19 cellular contexts compared by ENCODE assay signal in genomic region chr13:98961204-98962105, GRCh38. TPM values are rescaled to one million over a fixed set of nuclear protein-coding genes. Genes with fewer than 3 reads are reported as not detected.
DNase-seq lines count a peak whose midpoint lies in the region; ATAC-seq, FAIRE-seq and TF ChIP-seq lines count a peak whose summit lies in the region.
"Had no signal": no experiment of that assay in that cellular context is flagged by ENCODE, and none has a peak within 500 bp of the region (broad histone marks: within the 10 kb centered on the region; RNA-seq: fewer than 3 reads in every experiment).

No MANE protein-coding gene starts in this region.

- in situ Hi-C loops in HepG2 (cut with HindIII; ENCODE audit: extremely low pct_ligation_motif_present, low pct_unique_long_range_greater_than_20kb), result no loop called here

- H3K4me3 ChIP-seq in HEK293 (ENCODE audit: low read depth, low read length) (no peak overlapping the region), epithelial cell of esophagus (ENCODE audit: low read length) (no peak overlapping the region), muscle layer of duodenum (ENCODE audit: low read depth in 1 of 2, low read length in 2 of 2) (no peak overlapping the region), HepG2 (replicated peaks in 1 of 3; ENCODE audit: insufficient read depth in 1 of 3, low read depth in 2 of 3, low read length in 3 of 3) (no peak overlapping the region)
- H3K4me3 ChIP-seq: testis had no signal

- TF ChIP-seq POLR2A in HepG2 (IDR thresholded peaks at IDR 0.05; ENCODE audit: insufficient read depth in 1 of 2, low read depth in 2 of 2, low read length in 2 of 2), result no peak

- 56% methylated on average over 10 of the region's 13 CpGs for WGBS in HepG2 (ENCODE audit: low lambda C conversion rate)

- no peak overlapping the region for H3K27ac ChIP-seq in HEK293 (ENCODE audit: extremely low read depth, low read depth, low read length)
- peak overlapping the region; percentile 27 for H3K27ac ChIP-seq in muscle layer of duodenum (ENCODE audit: low read length)
- H3K27ac ChIP-seq in HepG2 (ENCODE audit: extremely low read length, insufficient read depth, low read length), result no peak overlapping the region
- H3K27ac ChIP-seq: C4-2B, HL-60, testis had no signal

- TF ChIP-seq EP300 in HepG2 (IDR thresholded peaks at IDR 0.05; ENCODE audit: low read depth in 2 of 2, low read length in 2 of 2) (no peak), HepG2 (CRISPR knock-in tag; IDR thresholded peaks at IDR 0.05; ENCODE audit: borderline replicate concordance) (no peak)

- DNase-seq in AG08395 (ENCODE audit: low spot score), result peak; percentile 15
- DNase-seq in epithelial cell of esophagus (ENCODE audit: low read depth), result peak; percentile 71
- no peak for DNase-seq in HepG2 (ENCODE audit: low spot score)
- DNase-seq in stimulated activated CD4-positive, alpha-beta T cell treated with anti-CD3 and anti-CD28 coated beads, Interleukin-4, amount 100 ng/mL, for 4 hours, result no peak
- DNase-seq in globus pallidus (ENCODE audit: low spot score), result no peak
- DNase-seq in NCI-H2171 (lab: John Stamatoyannopoulos, UW), result no peak
- DNase-seq: caudate nucleus, GDM1, glutamatergic neuron, HFFc6, NCI-H1694, nucleus accumbens, SHP77 treated with DMSO at 0.1 percent for 48 hours, T-helper 1 cell, testis had no signal

- CTCF ChIA-PET in HEK293 (lab: Yijun Ruan, JAX) (interaction anchor here (0.9 kb wide), 1 partner anchor 63 kb away, joined by 3 read pairs; no protein-coding TSS in a partner anchor), HepG2 (lab: Yijun Ruan, JAX; ENCODE audit: low intra/inter-chr PET ratio, low total read pairs) (no interaction called here)

- intact Hi-C loops in HepG2 (cut with micrococcal nuclease; ENCODE audit: unreplicated experiment), result loop anchor here (1.0 kb wide), 1 partner anchor 32 kb away; no protein-coding TSS in a partner anchor

- TF ChIP-seq RAD21 in HepG2 (CRISPR knock-in tag; IDR thresholded peaks at IDR 0.05), result no peak

- POLR2A ChIA-PET in HEK293 (lab: Yijun Ruan, JAX) (no interaction called here), HepG2 (lab: Yijun Ruan, JAX) (no interaction called here)

- no peak overlapping the region for H3K4me2 ChIP-seq in HepG2 (ENCODE audit: low read depth, low read length)

- H4K20me1 ChIP-seq in HepG2 (ENCODE audit: insufficient read depth, low read length), result no peaks in the 10 kb centered on the region

- no peaks in the 10 kb centered on the region; the same call in 1 of the 2 replicates for H3K4me1 ChIP-seq in HEK293 (ENCODE audit: control insufficient read depth, insufficient read depth, low read length)
- H3K4me1 ChIP-seq in muscle layer of duodenum (ENCODE audit: control insufficient read depth in 1 of 2, insufficient read depth in 2 of 2, low read length in 2 of 2), result peaks cover 5 to 55% of the 10 kb centered on the region in 2 donors
- peaks cover 5% of the 10 kb centered on the region; the same call in 1 of the 2 replicates for H3K4me1 ChIP-seq in HepG2 (ENCODE audit: insufficient read depth, low read length)

- no peaks in the 10 kb centered on the region for H3K9me3 ChIP-seq in HEK293 (ENCODE audit: control insufficient read depth, insufficient read depth, low read depth, low read length)
- H3K9me3 ChIP-seq in muscle layer of duodenum (ENCODE audit: control insufficient read depth in 1 of 2, low read length in 2 of 2), result no peaks in the 10 kb centered on the region
- no peaks in the 10 kb centered on the region for H3K9me3 ChIP-seq in HepG2 (ENCODE audit: low read length)
- H3K9me3 ChIP-seq: testis had no signal

- no peak overlapping the region for H3K9ac ChIP-seq in HepG2 (ENCODE audit: insufficient read depth, low read depth, low read length)

- H2AFZ ChIP-seq in HepG2 (ENCODE audit: low read length), result no peak overlapping the region

- BruUV-seq in HepG2 (replicated peaks; lab: Mats Ljungman, UMichigan), result no TSS peak

- H3K27me3 ChIP-seq in muscle layer of duodenum (ENCODE audit: low read depth, low read length) (no peaks in the 10 kb centered on the region), HepG2 (ENCODE audit: control insufficient read depth in 1 of 2, insufficient read depth in 2 of 2, low read length in 2 of 2) (no peaks in the 10 kb centered on the region)
- H3K27me3 ChIP-seq: testis had no signal

- H3K79me2 ChIP-seq in HepG2 (ENCODE audit: insufficient read depth, low read length), result no peaks in the 10 kb centered on the region

- H3K36me3 ChIP-seq in HEK293 (ENCODE audit: control insufficient read depth in 2 of 2, insufficient read depth in 1 of 2, low read length in 2 of 2) (no peaks in the 10 kb centered on the region), muscle layer of duodenum (ENCODE audit: control insufficient read depth in 1 of 2, insufficient read depth in 2 of 2, low read length in 2 of 2) (no peaks in the 10 kb centered on the region), HepG2 (replicated peaks in 1 of 2; ENCODE audit: control insufficient read depth in 1 of 2, insufficient read depth in 2 of 2, low read length in 2 of 2) (no peaks in the 10 kb centered on the region)

- FAIRE-seq in HepG2 (lab: Jason Lieb, UNC), result no peak

- no peak for TF ChIP-seq CTCF in HEK293 (tag by site-specific recombination; IDR thresholded peaks at IDR 0.05)
- TF ChIP-seq CTCF in epithelial cell of esophagus (IDR thresholded peaks at IDR 0.05; ENCODE audit: insufficient read depth, low read depth, low read length, missing control alignments), result no peak
- TF ChIP-seq CTCF in HepG2 (CRISPR knock-in tag; IDR thresholded peaks at IDR 0.05), result no peak

- ATAC-seq in HepG2, result no peak

TF ChIP-seq in HEK293, 187 proteins besides CTCF, POLR2A, EP300 and RAD21:
- TF ChIP-seq EGR2 (tag by site-specific recombination; IDR thresholded peaks at IDR 0.05; ENCODE audit: low read depth) (0 out of 2 replicates have a peak, but pooled peaks have one; percentile 9), ZFHX2 (tag by site-specific recombination; conservative IDR thresholded peaks at IDR 0.05) (peak; percentile 41; the same call in 1 of the 2 replicates), ZNF391 (tag by site-specific recombination; IDR thresholded peaks at IDR 0.05; ENCODE audit: borderline replicate concordance, low read depth) (no peak), TCF7L2 (IDR thresholded peaks at IDR 0.05; ENCODE audit: borderline replicate concordance, low read depth, low read length) (no peak)

TF ChIP-seq in HepG2, 621 proteins besides CTCF, POLR2A, EP300 and RAD21:
- TF ChIP-seq ZNF781 (CRISPR knock-in tag; IDR thresholded peaks at IDR 0.05; ENCODE audit: borderline replicate concordance, not compliant biosample characterization), result no peak

RNA-seq across cellular contexts. Expression of gene DOCK9, which starts 16.4 kb away (rescaled TPM):
- 0.97 and 2.0 TPM in 2 replicates for total RNA-seq in HepG2 (2016; rRNA removed; fragmentation: Illumina TruSeq; extraction: Trizol)
- 0.10 and 0.62 TPM in 2 replicates for total RNA-seq in HepG2 (2016; cell fraction: cytosol; rRNA removed; fragmentation: Illumina TruSeq; extraction: Trizol; ENCODE audit: low read depth)
- total RNA-seq in HepG2 (2016; cell fraction: insoluble cytoplasmic fraction; rRNA removed; fragmentation: Illumina TruSeq; extraction: Trizol), result 1.1 and 1.3 TPM in 2 replicates
- total RNA-seq in HepG2 (2016; cell fraction: membrane; rRNA removed; fragmentation: Illumina TruSeq; extraction: Trizol), result 0.31 and 0.65 TPM in 2 replicates
- total RNA-seq in HepG2 (2016; cell fraction: nucleus; rRNA removed; fragmentation: Illumina TruSeq; extraction: Trizol), result 1.1 and 1.3 TPM in 2 replicates
- polyA plus RNA-seq in HepG2 (2011; rRNA removed), result 0.44 and 1.8 TPM in 2 replicates
- polyA plus RNA-seq in HepG2 (2011; cell fraction: cytosol; rRNA removed), result 0.90 and 0.91 TPM in 2 replicates
- 1.1 and 1.4 TPM in 2 replicates for polyA plus RNA-seq in HepG2 (2011; cell fraction: nucleus; rRNA removed)
- 1.4 and 2.1 TPM in 2 replicates for polyA plus RNA-seq in HepG2 (2012)
- 0.03 and 0.12 TPM in 2 replicates for polyA plus RNA-seq in HepG2 (2016; cell fraction: cytosol; fragmentation: Illumina TruSeq; extraction: Trizol; ENCODE audit: low read depth)
- polyA plus RNA-seq in HepG2 (2016; cell fraction: insoluble cytoplasmic fraction; fragmentation: Illumina TruSeq; extraction: Trizol; ENCODE audit: low read depth), result 0.71 and 1.6 TPM in 2 replicates
- polyA plus RNA-seq in HepG2 (2016; cell fraction: membrane; fragmentation: Illumina TruSeq; extraction: Trizol; ENCODE audit: low read depth), result 0.06 and 0.08 TPM in 2 replicates
- 1.8 and 4.8 TPM in 2 replicates for polyA plus RNA-seq in HepG2 (2016; cell fraction: nucleus; fragmentation: Illumina TruSeq; extraction: Trizol; ENCODE audit: insufficient read depth, low read depth)
- 2.7 and 35.6 TPM in 2 replicates for polyA minus RNA-seq in HepG2 (2011; rRNA and poly(A)+ RNA removed; ENCODE audit: low replicate concordance)
- polyA minus RNA-seq in HepG2 (2011; cell fraction: cytosol; rRNA and poly(A)+ RNA removed), result 1.1 and 1.3 TPM in 2 replicates
- 2.4 and 5.8 TPM in 2 replicates for polyA minus RNA-seq in HepG2 (2011; cell fraction: nucleus; rRNA and poly(A)+ RNA removed)

Comparison
In these comparisons a context has a peak if more than half of its experiments do, and no peak if none do; other contexts are left out.
1. DNase-seq: peak in AG08395 (single experiment) and epithelial cell of esophagus (single experiment); none in HepG2 (single experiment), stimulated activated CD4-positive, alpha-beta T cell treated with anti-CD3 and anti-CD28 coated beads, Interleukin-4, amount 100 ng/mL, for 4 hours (0 of 2), globus pallidus (single experiment) and NCI-H2171 (single experiment).